1 cellular context compared by ENCODE assay signal in genomic region chr7:102306916-102307677, GRCh38.
A peak's percentile ranks its signal among the peaks of the same experiment; 100 is the strongest.
TF ChIP-seq lines count a peak whose summit lies in the region.

No MANE protein-coding gene starts in this region.

TF ChIP-seq in HepG2, 621 proteins besides CTCF, POLR2A, EP300 and RAD21 (continued from another document and continues in another):
- TF ChIP-seq ZNF512 (CRISPR knock-in tag; IDR thresholded peaks at IDR 0.05), result no peak
- 0 out of 2 replicates have a peak, but pooled peaks have one; percentile 57 for TF ChIP-seq ZBTB46 (CRISPR knock-in tag; IDR thresholded peaks at IDR 0.05; ENCODE audit: borderline replicate concordance)
- peak; percentile 35; the same call in 1 of the 2 replicates for TF ChIP-seq FOXO1 (CRISPR knock-in tag; IDR thresholded peaks at IDR 0.05)
- no peak for TF ChIP-seq DMTF1 (CRISPR knock-in tag; IDR thresholded peaks at IDR 0.05)
- TF ChIP-seq SP2 (CRISPR knock-in tag; IDR thresholded peaks at IDR 0.05), result peak; percentile 18; the same call in 1 of the 2 replicates
- TF ChIP-seq POGK (CRISPR knock-in tag; conservative IDR thresholded peaks at IDR 0.05), result 0 out of 2 replicates have a peak, but pooled peaks have one; percentile 44
- peak; percentile 49 for TF ChIP-seq ARID4A (CRISPR knock-in tag; IDR thresholded peaks at IDR 0.05; ENCODE audit: borderline replicate concordance)
- 0 out of 2 replicates have a peak, but pooled peaks have one; percentile 53 for TF ChIP-seq ZNF784 (CRISPR knock-in tag; IDR thresholded peaks at IDR 0.05; ENCODE audit: borderline replicate concordance)
- TF ChIP-seq SP5 (CRISPR knock-in tag; IDR thresholded peaks at IDR 0.05; ENCODE audit: borderline replicate concordance, low read depth), result peak; percentile 16; the same call in 1 of the 2 replicates
- 0 out of 2 replicates have a peak, but pooled peaks have one; percentile 46 for TF ChIP-seq CSRNP1 (CRISPR knock-in tag; IDR thresholded peaks at IDR 0.05)
- TF ChIP-seq ZBTB7B (CRISPR knock-in tag; IDR thresholded peaks at IDR 0.05), result 0 out of 2 replicates have a peak, but pooled peaks have one; percentile 60
- no peak for TF ChIP-seq IKZF1 (IDR thresholded peaks at IDR 0.05)
- TF ChIP-seq PCBP2 (optimal IDR thresholded peaks at IDR 0.05; ENCODE audit: low read depth, low read length, poor library complexity, severe bottlenecking), result no peak
- no peak for TF ChIP-seq SNAI1 (CRISPR knock-in tag; IDR thresholded peaks at IDR 0.05; ENCODE audit: borderline replicate concordance)
- no peak for TF ChIP-seq KDM1A (CRISPR knock-in tag; IDR thresholded peaks at IDR 0.05)
- TF ChIP-seq MAFF (IDR thresholded peaks at IDR 0.05; ENCODE audit: low read depth, low read length), result peak; percentile 74
- TF ChIP-seq GATAD2A (CRISPR knock-in tag; IDR thresholded peaks at IDR 0.05), result peak; percentile 31; the same call in 1 of the 2 replicates
- TF ChIP-seq ZNF362 (CRISPR knock-in tag; IDR thresholded peaks at IDR 0.05; ENCODE audit: borderline replicate concordance), result no peak
- TF ChIP-seq ZNF180 (CRISPR knock-in tag; IDR thresholded peaks at IDR 0.05; ENCODE audit: borderline replicate concordance, low read depth), result no peak
- TF ChIP-seq ZNF501 (CRISPR knock-in tag; IDR thresholded peaks at IDR 0.05), result peak; percentile 60; the same call in 1 of the 2 replicates
- no peak for TF ChIP-seq SSRP1 (CRISPR knock-in tag; IDR thresholded peaks at IDR 0.05)
- TF ChIP-seq FOXA1 (IDR thresholded peaks at IDR 0.05), result no peak
- no peak for TF ChIP-seq FOXA1 (CRISPR knock-in tag; IDR thresholded peaks at IDR 0.05)
- no peak for TF ChIP-seq HDAC2 (CRISPR knock-in tag; IDR thresholded peaks at IDR 0.05)
- no peak for TF ChIP-seq NBN (conservative IDR thresholded peaks at IDR 0.05)
- TF ChIP-seq NFE2 (CRISPR knock-in tag; IDR thresholded peaks at IDR 0.05), result no peak
- TF ChIP-seq CCDC6 (CRISPR knock-in tag; IDR thresholded peaks at IDR 0.05), result no peak
- peak; percentile 55; the same call in 1 of the 2 replicates for TF ChIP-seq RXRB (CRISPR knock-in tag; IDR thresholded peaks at IDR 0.05; ENCODE audit: borderline replicate concordance)
- TF ChIP-seq HHEX (CRISPR knock-in tag; IDR thresholded peaks at IDR 0.05), result no peak
- TF ChIP-seq ZFP1 (CRISPR knock-in tag; IDR thresholded peaks at IDR 0.05), result no peak
